ENCODE assay signal across 23 cellular contexts in the genomic region with DNA sequence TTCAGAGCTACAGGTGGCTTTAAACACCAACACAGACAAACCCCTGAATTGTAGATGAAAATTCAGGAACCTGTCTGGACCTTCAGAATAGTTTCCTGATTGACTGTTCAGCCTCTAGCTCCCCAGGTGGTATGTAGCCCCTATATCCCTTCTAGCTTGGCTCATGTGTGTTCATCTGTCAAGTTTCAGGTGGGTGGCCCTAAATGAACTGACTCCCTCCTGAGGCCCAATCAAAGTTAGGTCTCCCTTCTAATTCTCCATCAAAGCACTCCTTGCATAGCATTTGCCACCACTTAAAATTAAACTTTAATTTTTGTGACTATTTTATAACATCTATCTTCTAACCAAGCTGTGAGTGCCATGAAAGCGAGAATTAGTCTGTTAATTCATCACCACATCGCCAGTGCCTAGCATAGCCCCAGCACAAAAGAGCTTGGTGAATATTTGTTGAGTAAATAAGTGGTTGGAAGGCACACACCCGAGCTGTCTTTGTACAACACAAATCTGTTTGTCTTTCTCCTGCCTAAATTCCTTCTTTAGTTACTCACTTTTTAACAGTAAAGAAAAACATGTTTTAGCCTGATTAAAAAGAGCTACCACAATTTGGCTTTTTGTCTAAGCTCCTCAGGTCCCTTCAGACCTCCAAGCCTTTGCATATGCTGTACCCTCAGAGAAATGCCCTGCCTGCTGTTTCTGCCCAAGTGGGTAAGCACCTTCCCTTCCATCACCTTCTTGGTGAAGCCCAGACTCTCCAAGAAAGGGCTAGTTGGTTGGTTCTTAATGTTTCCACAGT.
DNase-seq lines count a peak whose midpoint lies in the region; ATAC-seq, FAIRE-seq and TF ChIP-seq lines count a peak whose summit lies in the region.
"Had no signal": no experiment of that assay in that cellular context is flagged by ENCODE, and none has a peak within 500 bp of the region (broad histone marks: within the 10 kb centered on the region; RNA-seq: fewer than 3 reads in every experiment).

No MANE protein-coding gene starts in this region.

- no peaks in the 10 kb centered on the region for H3K79me2 ChIP-seq in HepG2 (ENCODE audit: insufficient read depth, low read length)

- intact Hi-C loops in MCF 10A (cut with micrococcal nuclease), result no loop called here
- intact Hi-C loops in breast epithelium (cut with DNase I; ENCODE audit: low total_unique reads), result no loop called here
- intact Hi-C loops in HepG2 (cut with micrococcal nuclease; ENCODE audit: unreplicated experiment), result loop anchor here (5.0 kb wide), 1 partner anchor 167 kb away; no protein-coding TSS in a partner anchor
- intact Hi-C loops in esophagus muscularis mucosa (cut with DNase I), result no loop called here

- H3K36me3 ChIP-seq in breast epithelium (no peaks in the 10 kb centered on the region), HepG2 (replicated peaks in 1 of 2; ENCODE audit: control insufficient read depth in 1 of 2, insufficient read depth in 2 of 2, low read length in 2 of 2) (no peaks in the 10 kb centered on the region), esophagus muscularis mucosa (no peaks in the 10 kb centered on the region)
- H3K36me3 ChIP-seq: HAP-1, WERI-Rb-1 had no signal

- H3K36me3 Mint-ChIP-seq in MCF 10A (ENCODE audit: insufficient read depth, unreplicated experiment), result no peaks in the 10 kb centered on the region
- H3K36me3 Mint-ChIP-seq: activated CD4-positive, alpha-beta memory T cell treated with anti-CD3 and anti-CD28 coated beads for 36 hours had no signal

- H3K9me3 ChIP-seq in breast epithelium (peaks cover 0 to 4% of the 10 kb centered on the region in 2 donors), HepG2 (ENCODE audit: low read length) (no peaks in the 10 kb centered on the region), esophagus muscularis mucosa (no peaks in the 10 kb centered on the region)
- H3K9me3 ChIP-seq: HAP-1 had no signal

- H2AFZ ChIP-seq in HepG2 (ENCODE audit: low read length), result no peak overlapping the region

- H3K9ac ChIP-seq in HepG2 (ENCODE audit: insufficient read depth, low read depth, low read length), result no peak overlapping the region

- no peak for TF ChIP-seq RAD21 in HepG2 (CRISPR knock-in tag; IDR thresholded peaks at IDR 0.05)

- POLR2A ChIA-PET in MCF 10A (lab: Yijun Ruan, JAX), result interaction anchor here (0.9 to 1.7 kb wide), 6 partner anchors 13 to 274 kb away, joined by 3 to 6 read pairs (median 5); no protein-coding TSS in a partner anchor
- POLR2A ChIA-PET in HepG2 (lab: Yijun Ruan, JAX), result interaction anchor here (0.5 to 1.7 kb wide), 11 partner anchors 9 to 491 kb away, joined by 3 to 9 read pairs (median 5); a partner anchor contains a TSS

- CTCF ChIA-PET in MCF 10A (lab: Yijun Ruan, JAX), result interaction anchor here (0.6 to 1.2 kb wide), 4 partner anchors 11 to 114 kb away, joined by 3 read pairs; no protein-coding TSS in a partner anchor
- CTCF ChIA-PET in HepG2 (lab: Yijun Ruan, JAX; ENCODE audit: low intra/inter-chr PET ratio, low total read pairs), result no interaction called here

- H3K4me1 Mint-ChIP-seq in MCF 10A (ENCODE audit: insufficient read depth, unreplicated experiment), result peaks cover 22% of the 10 kb centered on the region

- DNase-seq in MCF 10A (ENCODE audit: unreplicated experiment) (no peak), breast epithelium (ENCODE audit: low spot score in 2 of 2) (no peak), SHP77 treated with DMSO at 0.1 percent for 48 hours (lab: John Stamatoyannopoulos, UW) (peak; percentile 8), HepG2 (ENCODE audit: low spot score) (peak; percentile 81), KG1 (lab: John Stamatoyannopoulos, UW) (no peak), GDM1 (lab: John Stamatoyannopoulos, UW) (no peak), esophagus muscularis mucosa (ENCODE audit: extremely low spot score) (no peak)
- DNase-seq in activated CD4-positive, alpha-beta T cell treated with anti-CD3 and anti-CD28 coated beads, Interleukin-2, amount 50 U/mL, for 4 hours, result no peak
- DNase-seq: activated CD4-positive, alpha-beta memory T cell treated with anti-CD3 and anti-CD28 coated beads for 36 hours; activated naive CD4-positive, alpha-beta T cell treated with anti-CD3 and anti-CD28 coated beads, Interleukin-2, amount 50 U/mL, for 16 hours; CD8-positive, alpha-beta memory T cell; IMR-90; kidney; MV-4-11; NK-92 treated with Interleukin-12 subunit alpha and Interleukin-12 subunit beta, amount 100 ng/mL, for 24 hours; Right ventricle myocardium superior; stimulated activated CD4-positive, alpha-beta T cell treated with anti-CD3 and anti-CD28 coated beads, Interleukin-1b, Interleukin-23, amount 100 ng/mL, for 48 hours; WERI-Rb-1 had no signal

- peak; percentile 99 for ATAC-seq in HepG2
- ATAC-seq: sciatic nerve had no signal

- TF ChIP-seq POLR2A in breast epithelium (IDR thresholded peaks at IDR 0.05) (no peak), HepG2 (IDR thresholded peaks at IDR 0.05; ENCODE audit: insufficient read depth in 1 of 2, low read depth in 2 of 2, low read length in 2 of 2) (no peak), esophagus muscularis mucosa (IDR thresholded peaks at IDR 0.05; ENCODE audit: low read depth) (no peak)

- peaks cover 0 to 7% of the 10 kb centered on the region in 2 donors for H3K27me3 ChIP-seq in breast epithelium
- peaks cover 0 to 60% of the 10 kb centered on the region in 2 experiments; a peak in 3 of 5 replicates for H3K27me3 ChIP-seq in HepG2 (ENCODE audit: control insufficient read depth in 1 of 2, insufficient read depth in 2 of 2, low read length in 2 of 2)
- H3K27me3 ChIP-seq in esophagus muscularis mucosa, result no peaks in the 10 kb centered on the region

- peak in 1 of 2 experiments; percentile 84; a peak in 2 of 4 replicates for TF ChIP-seq EP300 in HepG2 (IDR thresholded peaks at IDR 0.05; ENCODE audit: low read depth in 2 of 2, low read length in 2 of 2)
- no peak; the same call in 1 of the 2 replicates for TF ChIP-seq EP300 in HepG2 (CRISPR knock-in tag; IDR thresholded peaks at IDR 0.05; ENCODE audit: borderline replicate concordance)
- TF ChIP-seq EP300 in esophagus muscularis mucosa (IDR thresholded peaks at IDR 0.05), result no peak

- no peaks in the 10 kb centered on the region for H4K20me1 ChIP-seq in HepG2 (ENCODE audit: insufficient read depth, low read length)

- WGBS in HepG2 (ENCODE audit: low lambda C conversion rate), result 0% methylated on average over 3 of the region's 3 CpGs
- 92% methylated on average over 3 of the region's 3 CpGs for WGBS in esophagus muscularis mucosa

- no peak overlapping the region for H3K4me3 Mint-ChIP-seq in MCF 10A (ENCODE audit: unreplicated experiment)
- H3K4me3 Mint-ChIP-seq: activated CD4-positive, alpha-beta memory T cell treated with anti-CD3 and anti-CD28 coated beads for 36 hours; CD8-positive, alpha-beta memory T cell; stimulated activated naive CD8-positive, alpha-beta T cell treated with anti-CD3 and anti-CD28 coated beads, Interleukin-15, Interleukin-2, amounts not matched to agents 100 ng/mL and 50 ng/mL, for 24 hours; T-helper 1 cell treated with Interleukin-12 subunit alpha and Interleukin-12 subunit beta and Interleukin-4 antibody, amounts not matched to agents 30 μg/mL and 1 μg/mL, for 36 hours had no signal

- H3K27ac Mint-ChIP-seq in MCF 10A (ENCODE audit: low read depth, unreplicated experiment), result peak overlapping the region; percentile 7
- H3K27ac Mint-ChIP-seq: activated CD4-positive, alpha-beta memory T cell treated with anti-CD3 and anti-CD28 coated beads for 36 hours; CD8-positive, alpha-beta memory T cell; stimulated activated naive CD8-positive, alpha-beta T cell treated with anti-CD3 and anti-CD28 coated beads, Interleukin-15, Interleukin-2, amounts not matched to agents 100 ng/mL and 50 ng/mL, for 24 hours; T-helper 1 cell treated with Interleukin-12 subunit alpha and Interleukin-12 subunit beta and Interleukin-4 antibody, amounts not matched to agents 30 μg/mL and 1 μg/mL, for 36 hours had no signal

- H3K27ac ChIP-seq in breast epithelium (no peak overlapping the region), HepG2 (ENCODE audit: extremely low read length, insufficient read depth, low read length) (no peak overlapping the region), esophagus muscularis mucosa (replicated peaks in 1 of 4) (no peak overlapping the region)
- H3K27ac ChIP-seq: WERI-Rb-1 had no signal

- peak overlapping the region; percentile 63 for H3K4me2 ChIP-seq in HepG2 (ENCODE audit: low read depth, low read length)

- BruUV-seq in MCF 10A (replicated peaks; lab: Mats Ljungman, UMichigan) (no TSS peak), HepG2 (replicated peaks; lab: Mats Ljungman, UMichigan) (no TSS peak)

- no peak for TF ChIP-seq CTCF in MCF 10A (IDR thresholded peaks at IDR 0.05; ENCODE audit: unreplicated experiment)
- no peak for TF ChIP-seq CTCF in breast epithelium (IDR thresholded peaks at IDR 0.05)
- no peak for TF ChIP-seq CTCF in HepG2 (CRISPR knock-in tag; IDR thresholded peaks at IDR 0.05)
- TF ChIP-seq CTCF in esophagus muscularis mucosa (IDR thresholded peaks at IDR 0.05), result no peak

- H3K4me1 ChIP-seq in breast epithelium (no peaks in the 10 kb centered on the region), HepG2 (ENCODE audit: insufficient read depth, low read length) (peaks cover 41% of the 10 kb centered on the region), esophagus muscularis mucosa (peaks cover 0 to 12% (median 8%) of the 10 kb centered on the region in 4 donors)
- H3K4me1 ChIP-seq: HAP-1 had no signal

- H3K9me3 Mint-ChIP-seq in MCF 10A (ENCODE audit: unreplicated experiment), result peaks cover 7% of the 10 kb centered on the region

- H3K4me3 ChIP-seq in breast epithelium (no peak overlapping the region), HepG2 (replicated peaks in 1 of 3; ENCODE audit: insufficient read depth in 1 of 3, low read depth in 2 of 3, low read length in 3 of 3) (no peak overlapping the region), esophagus muscularis mucosa (no peak overlapping the region)
- H3K4me3 ChIP-seq: HAP-1 had no signal

- in situ Hi-C loops in HepG2 (cut with HindIII; ENCODE audit: extremely low pct_ligation_motif_present, low pct_unique_long_range_greater_than_20kb), result no loop called here

- FAIRE-seq in HepG2 (lab: Jason Lieb, UNC), result peak; percentile 82
- FAIRE-seq: colon, kidney had no signal

- H3K27me3 Mint-ChIP-seq in MCF 10A (ENCODE audit: insufficient read depth, unreplicated experiment), result no peaks in the 10 kb centered on the region
- H3K27me3 Mint-ChIP-seq: CD8-positive, alpha-beta memory T cell had no signal

TF ChIP-seq in HepG2, 621 proteins besides CTCF, POLR2A, EP300 and RAD21 (continues in another document):
- TF ChIP-seq MED13 (CRISPR knock-in tag; IDR thresholded peaks at IDR 0.05) (no peak), ATM (IDR thresholded peaks at IDR 0.05; ENCODE audit: borderline replicate concordance) (no peak), RFX3 (CRISPR knock-in tag; IDR thresholded peaks at IDR 0.05) (no peak), JDP2 (CRISPR knock-in tag; IDR thresholded peaks at IDR 0.05; ENCODE audit: borderline replicate concordance) (no peak), ZIK1 (CRISPR knock-in tag; IDR thresholded peaks at IDR 0.05; ENCODE audit: borderline replicate concordance, low read depth) (no peak), ZNF317 (CRISPR knock-in tag; IDR thresholded peaks at IDR 0.05) (no peak), SOX13 (IDR thresholded peaks at IDR 0.05) (no peak), SOX13 (CRISPR knock-in tag; conservative IDR thresholded peaks at IDR 0.05 in 1 of 2, IDR thresholded peaks at IDR 0.05 in 1 of 2) (peak in 1 of 2 experiments; percentile 92; a peak in 2 of 4 replicates)

Comparison
In these comparisons a context has a peak if more than half of its experiments do, and no peak if none do; other contexts are left out.
1. DNase-seq: peak in SHP77 treated with DMSO at 0.1 percent for 48 hours (single experiment) and HepG2 (single experiment); none in MCF 10A (single experiment), breast epithelium (0 of 2), KG1 (single experiment), GDM1 (single experiment), activated CD4-positive, alpha-beta T cell treated with anti-CD3 and anti-CD28 coated beads, Interleukin-2, amount 50 U/mL, for 4 hours (0 of 2) and esophagus muscularis mucosa (single experiment).